17 cellular contexts compared by ENCODE assay signal in the genomic region with DNA sequence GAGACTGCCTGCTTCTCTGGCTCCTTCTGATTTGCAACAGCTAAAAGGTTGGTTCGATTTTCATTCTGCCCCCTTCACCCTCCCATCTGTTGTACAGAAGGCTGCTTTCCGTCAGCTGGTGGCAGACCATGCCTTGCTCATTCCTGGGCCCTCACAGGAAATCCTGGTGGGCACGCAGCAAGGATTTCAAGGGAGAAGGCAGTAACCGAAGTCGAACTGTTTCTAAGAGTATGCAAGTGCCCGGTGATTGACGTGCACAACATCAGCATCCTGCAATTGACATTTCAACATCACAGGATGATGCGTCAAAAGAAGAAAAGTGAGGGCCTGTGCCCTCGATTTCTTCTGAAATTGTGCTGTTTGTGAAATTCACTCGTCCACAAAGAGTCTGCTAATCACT.
DNase-seq lines count a peak whose midpoint lies in the region; ATAC-seq and TF ChIP-seq lines count a peak whose summit lies in the region.
"Had no signal": no experiment of that assay in that cellular context is flagged by ENCODE, and none has a peak within 500 bp of the region (broad histone marks: within the 10 kb centered on the region; RNA-seq: fewer than 3 reads in every experiment).

No MANE protein-coding gene starts in this region.

- DNase-seq in Caco-2, result no peak
- DNase-seq in endothelial cell (ENCODE audit: low spot score), result no peak
- DNase-seq in right lobe of liver, result peak in 1 of 3 donors; percentile 30
- no peak for DNase-seq in spleen
- no peak for DNase-seq in NCI-H1694 (lab: John Stamatoyannopoulos, UW)
- DNase-seq: BE2C; CD4-positive, CD25-positive, alpha-beta regulatory T cell; DND-41; Kasumi-1; NCI-H187; NCI-H446; NCI-H526; Peyer's patch had no signal

- no peaks in the 10 kb centered on the region for H3K9me3 Mint-ChIP-seq in Caco-2 (ENCODE audit: unreplicated experiment)
- H3K9me3 Mint-ChIP-seq in endothelial cell (ENCODE audit: unreplicated experiment), result no peaks in the 10 kb centered on the region

- H3K27me3 ChIP-seq in Caco-2 (replicated peaks; ENCODE audit: control insufficient read depth, insufficient read depth, low read length), result no peaks in the 10 kb centered on the region
- no peaks in the 10 kb centered on the region for H3K27me3 ChIP-seq in right lobe of liver
- H3K27me3 ChIP-seq in spleen (replicated peaks in 1 of 7), result no peaks in the 10 kb centered on the region
- H3K27me3 ChIP-seq: BE2C, Peyer's patch, SJSA1 had no signal

- no peaks in the 10 kb centered on the region for H3K27me3 Mint-ChIP-seq in Caco-2 (ENCODE audit: insufficient read depth, unreplicated experiment)
- peaks cover 2% of the 10 kb centered on the region for H3K27me3 Mint-ChIP-seq in endothelial cell (ENCODE audit: unreplicated experiment)

- WGBS in right lobe of liver (ENCODE audit: insufficient coverage, low coverage, low lambda C conversion rate, missing lambda C conversion rate), result 58% methylated on average over 10 of the region's 10 CpGs
- 41 to 77% (median 62%) methylated on average over 10 of the region's 10 CpGs for WGBS in spleen, 5 donors

- peaks cover 35% of the 10 kb centered on the region for H3K4me1 ChIP-seq in Caco-2
- peaks cover 0 to 62% (median 26%) of the 10 kb centered on the region in 4 donors for H3K4me1 ChIP-seq in right lobe of liver
- H3K4me1 ChIP-seq in spleen, result peaks cover 5 to 56% (median 31%) of the 10 kb centered on the region in 6 donors
- H3K4me1 ChIP-seq: BE2C, Peyer's patch, SJSA1 had no signal

- CTCF ChIA-PET in Caco-2 (lab: Charles Lee), result no interaction called here

- POLR2A ChIA-PET in Caco-2 (lab: Charles Lee), result interaction anchor here (1.7 kb wide), 1 partner anchor 74 kb away, joined by 8 read pairs; no protein-coding TSS in a partner anchor

- intact Hi-C loops in Caco-2 (cut with micrococcal nuclease; ENCODE audit: unreplicated experiment) (no loop called here), right lobe of liver (cut with DNase I) (no loop called here), spleen (cut with DNase I; ENCODE audit: low total_unique reads) (no loop called here)

- H3K27ac ChIP-seq in right lobe of liver (peak overlapping the region; percentile 51 to 78 (median 73)), spleen (peak overlapping the region in 5 of 8 donors; percentile 31 to 65 (median 63))
- H3K27ac ChIP-seq: A549, Peyer's patch, SJSA1 had no signal

- no peak overlapping the region for H3K4me3 Mint-ChIP-seq in Caco-2 (ENCODE audit: unreplicated experiment)
- no peak overlapping the region for H3K4me3 Mint-ChIP-seq in endothelial cell (ENCODE audit: unreplicated experiment)
- H3K4me3 Mint-ChIP-seq: CD4-positive, CD25-positive, alpha-beta regulatory T cell had no signal

- ATAC-seq in right lobe of liver, result no peak
- no peak for ATAC-seq in HG03135 (IDR thresholded peaks at IDR 0.05; ENCODE audit: unreplicated experiment)
- ATAC-seq in GM21528 (IDR thresholded peaks at IDR 0.05; ENCODE audit: low FRiP score, unreplicated experiment), result no peak
- ATAC-seq: A549 had no signal

- no peaks in the 10 kb centered on the region for H3K36me3 ChIP-seq in Caco-2 (ENCODE audit: control insufficient read depth, insufficient read depth, low read length)
- peaks cover 0 to 16% (median 8%) of the 10 kb centered on the region in 4 donors for H3K36me3 ChIP-seq in right lobe of liver
- peaks cover 0 to 66% (median 11%) of the 10 kb centered on the region in 6 donors for H3K36me3 ChIP-seq in spleen
- H3K36me3 ChIP-seq: BE2C had no signal

- H3K4me3 ChIP-seq in Caco-2 (ENCODE audit: low read depth, low read length), result no peak overlapping the region
- H3K4me3 ChIP-seq in right lobe of liver, result no peak overlapping the region
- H3K4me3 ChIP-seq in spleen, result no peak overlapping the region
- H3K4me3 ChIP-seq: A549, Peyer's patch, SJSA1 had no signal

- H3K27ac Mint-ChIP-seq in Caco-2 (ENCODE audit: unreplicated experiment) (peak overlapping the region; percentile 68), endothelial cell (ENCODE audit: unreplicated experiment) (peak overlapping the region; percentile 32)
- H3K27ac Mint-ChIP-seq: CD4-positive, CD25-positive, alpha-beta regulatory T cell had no signal

- H3K36me3 Mint-ChIP-seq in Caco-2 (ENCODE audit: insufficient read depth, unreplicated experiment) (peaks cover 85% of the 10 kb centered on the region), endothelial cell (ENCODE audit: low read depth, unreplicated experiment) (peaks cover 18% of the 10 kb centered on the region)
- H3K36me3 Mint-ChIP-seq: CD4-positive, CD25-positive, alpha-beta regulatory T cell had no signal

- TF ChIP-seq CTCF in Caco-2 (IDR thresholded peaks at IDR 0.05; ENCODE audit: insufficient read depth in 1 of 2, low read depth in 1 of 2, low read length in 1 of 2, severe bottlenecking in 1 of 2, unreplicated experiment in 1 of 2), result no peak
- no peak for TF ChIP-seq CTCF in endothelial cell (IDR thresholded peaks at IDR 0.05; ENCODE audit: unreplicated experiment)
- TF ChIP-seq CTCF in right lobe of liver (IDR thresholded peaks at IDR 0.05), result no peak
- no peak for TF ChIP-seq CTCF in spleen (IDR thresholded peaks at IDR 0.05 in 8 of 11, conservative IDR thresholded peaks at IDR 0.05 in 3 of 11)

- no TSS peak for BruUV-seq in Caco-2 (replicated peaks; lab: Mats Ljungman, UMichigan)

- H3K9me3 ChIP-seq in Caco-2 (no peaks in the 10 kb centered on the region), right lobe of liver (no peaks in the 10 kb centered on the region), spleen (no peaks in the 10 kb centered on the region)
- H3K9me3 ChIP-seq: A549, BE2C, Peyer's patch, SJSA1 had no signal

- TF ChIP-seq POLR2A in right lobe of liver (IDR thresholded peaks at IDR 0.05) (no peak), spleen (IDR thresholded peaks at IDR 0.05) (no peak)

- peaks cover 49% of the 10 kb centered on the region for H3K4me1 Mint-ChIP-seq in Caco-2 (ENCODE audit: low read depth, unreplicated experiment)
- H3K4me1 Mint-ChIP-seq in endothelial cell (ENCODE audit: unreplicated experiment), result peaks cover 42% of the 10 kb centered on the region
- H3K4me1 Mint-ChIP-seq: CD4-positive, CD25-positive, alpha-beta regulatory T cell had no signal
